ENCODE assay signal across 1 cellular context in the genomic region with DNA sequence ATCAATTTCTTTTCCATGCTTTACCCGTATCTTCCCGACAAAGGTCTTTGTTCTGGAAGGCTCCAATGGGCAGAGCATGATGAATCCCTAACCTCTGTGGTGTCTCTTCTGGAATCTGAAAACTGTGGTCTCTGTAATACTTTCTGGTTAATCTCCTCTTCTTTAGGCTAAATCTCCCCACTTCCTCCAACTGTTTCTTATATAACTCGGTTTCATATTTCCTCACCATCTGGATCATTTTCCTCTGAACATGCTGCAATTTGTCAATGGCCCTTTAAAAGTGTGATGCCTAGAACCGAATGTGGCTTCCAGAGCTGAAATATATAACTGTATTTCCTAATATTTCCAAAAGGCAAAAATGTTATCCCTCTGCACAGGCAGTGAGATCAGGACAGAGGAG.
TF ChIP-seq lines count a peak whose summit lies in the region.

No MANE protein-coding gene starts in this region.

TF ChIP-seq in IMR-90, 13 proteins besides CTCF, POLR2A, EP300 and RAD21:
- TF ChIP-seq CEBPB (IDR thresholded peaks at IDR 0.05; ENCODE audit: low read depth, low read length), result no peak
- TF ChIP-seq, protein P1, sequence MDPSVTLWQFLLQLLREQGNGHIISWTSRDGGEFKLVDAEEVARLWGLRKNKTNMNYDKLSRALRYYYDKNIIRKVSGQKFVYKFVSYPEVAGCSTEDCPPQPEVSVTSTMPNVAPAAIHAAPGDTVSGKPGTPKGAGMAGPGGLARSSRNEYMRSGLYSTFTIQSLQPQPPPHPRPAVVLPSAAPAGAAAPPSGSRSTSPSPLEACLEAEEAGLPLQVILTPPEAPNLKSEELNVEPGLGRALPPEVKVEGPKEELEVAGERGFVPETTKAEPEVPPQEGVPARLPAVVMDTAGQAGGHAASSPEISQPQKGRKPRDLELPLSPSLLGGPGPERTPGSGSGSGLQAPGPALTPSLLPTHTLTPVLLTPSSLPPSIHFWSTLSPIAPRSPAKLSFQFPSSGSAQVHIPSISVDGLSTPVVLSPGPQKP (IDR thresholded peaks at IDR 0.05; ENCODE audit: borderline replicate concordance, low read depth, low read length), result no peak
- no peak for TF ChIP-seq SMC3 (IDR thresholded peaks at IDR 0.05; ENCODE audit: low read depth, low read length)
- no peak for TF ChIP-seq MAFK (IDR thresholded peaks at IDR 0.05; ENCODE audit: low read depth, low read length)
- no peak for TF ChIP-seq MAZ (IDR thresholded peaks at IDR 0.05; ENCODE audit: borderline replicate concordance, low read depth, low read length)
- no peak for TF ChIP-seq BHLHE40 (IDR thresholded peaks at IDR 0.05; ENCODE audit: low read depth, low read length)
- TF ChIP-seq, protein P2, sequence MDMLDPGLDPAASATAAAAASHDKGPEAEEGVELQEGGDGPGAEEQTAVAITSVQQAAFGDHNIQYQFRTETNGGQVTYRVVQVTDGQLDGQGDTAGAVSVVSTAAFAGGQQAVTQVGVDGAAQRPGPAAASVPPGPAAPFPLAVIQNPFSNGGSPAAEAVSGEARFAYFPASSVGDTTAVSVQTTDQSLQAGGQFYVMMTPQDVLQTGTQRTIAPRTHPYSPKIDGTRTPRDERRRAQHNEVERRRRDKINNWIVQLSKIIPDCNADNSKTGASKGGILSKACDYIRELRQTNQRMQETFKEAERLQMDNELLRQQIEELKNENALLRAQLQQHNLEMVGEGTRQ (IDR thresholded peaks at IDR 0.05; ENCODE audit: low read depth, low read length), result no peak
- TF ChIP-seq NFE2L2 (IDR thresholded peaks at IDR 0.05; ENCODE audit: low read depth, low read length), result no peak
- TF ChIP-seq FOS (IDR thresholded peaks at IDR 0.05; ENCODE audit: low read depth, low read length), result no peak
TF ChIP-seq in IMR-90: peak in this region for 0.
